ENCODE assay signal across 30 cellular contexts in the genomic region with DNA sequence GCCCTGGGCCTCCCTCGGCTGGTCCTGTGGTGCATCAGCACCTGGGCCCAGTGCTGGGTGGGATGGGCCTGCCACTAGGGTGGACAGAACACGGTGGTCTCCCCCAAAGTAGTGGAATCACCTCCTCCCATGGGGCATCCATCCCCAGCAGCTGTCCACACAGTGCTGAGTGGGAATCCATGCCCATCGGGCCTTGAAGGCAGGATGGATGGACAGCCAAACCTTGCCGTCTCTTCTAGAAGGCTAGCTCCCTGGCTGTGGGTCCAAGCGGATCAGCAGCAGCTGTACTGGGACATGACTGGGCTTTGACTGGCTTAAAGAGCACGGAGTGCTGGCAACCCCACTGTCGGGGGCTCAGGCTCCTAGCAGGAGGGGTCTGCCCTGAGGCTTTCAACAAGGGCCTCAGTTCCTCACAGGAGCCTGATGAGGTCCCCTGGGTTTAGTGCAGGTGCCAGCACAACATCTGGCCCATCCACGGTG.
"Had no signal": no experiment of that assay in that cellular context is flagged by ENCODE, and none has a peak within 500 bp of the region (broad histone marks: within the 10 kb centered on the region; RNA-seq: fewer than 3 reads in every experiment).

No MANE protein-coding gene starts in this region.

- H3K4me3 Mint-ChIP-seq: activated CD4-positive, alpha-beta memory T cell treated with anti-CD3 and anti-CD28 coated beads for 36 hours; activated T-cell treated with anti-CD3 and anti-CD28 coated beads, Interleukin-2, amount 50 U/mL, for 4 hours; activated T-helper 17 cell treated with anti-CD3 and anti-CD28 coated beads, Interleukin-2, amount 50 U/mL, for 72 hours; dendritic cell treated with granulocyte-macrophage colony-stimulating factor and Interleukin-4, amounts not matched to agents 40 ng/mL and 50 ng/mL, for 4 days; mesothelial cell of epicardium; naive B cell; nephron progenitor cell; stimulated activated memory B cell treated with anti-CD40 and anti-IgM and Interleukin-4, amounts not matched to agents 10 μg/mL and 1 μg/mL and 100 μg/mL, for 72 hours; stimulated activated naive CD8-positive, alpha-beta T cell treated with anti-CD3 and anti-CD28 coated beads, Interleukin-15, amount 100 ng/mL, for 72 hours had no signal

- H3K9me3 ChIP-seq: esophagus muscularis mucosa, heart left ventricle, left ventricle myocardium inferior, pancreas, right atrium auricular region, upper lobe of left lung, vagina had no signal

- H3K27ac ChIP-seq: esophagus muscularis mucosa, foreskin keratinocyte, heart left ventricle, left ventricle myocardium inferior, right atrium auricular region, upper lobe of left lung, vagina, WERI-Rb-1 had no signal

- H3K4me3 ChIP-seq: esophagus muscularis mucosa, heart left ventricle, left ventricle myocardium inferior, pancreas, right atrium auricular region, upper lobe of left lung, vagina had no signal

- DNase-seq: activated CD4-positive, alpha-beta memory T cell treated with anti-CD3 and anti-CD28 coated beads for 36 hours; activated CD4-positive, alpha-beta T cell treated with anti-CD3 and anti-CD28 coated beads for 48 hours; activated CD8-positive, alpha-beta memory T cell treated with anti-CD3 and anti-CD28 coated beads, Interleukin-2, amount 50 U/mL, for 4 hours; activated gamma-delta T cell treated with Interleukin-2 at 50 U/mL for 16 hours; activated naive CD4-positive, alpha-beta T cell treated with anti-CD3 and anti-CD28 coated beads, Interleukin-2, amount 50 U/mL, for 16 hours; activated T-cell treated with anti-CD3 and anti-CD28 coated beads, Interleukin-2, amount 50 U/mL, for 4 hours; amniotic stem cell; caudate nucleus; left ventricle myocardium inferior; naive B cell; nephron progenitor cell; nucleus accumbens; stimulated activated CD4-positive, alpha-beta T cell treated with anti-CD3 and anti-CD28 coated beads, Interleukin-12 subunit alpha, Interleukin-12 subunit beta, amount 100 ng/mL, for 4 hours; stimulated activated CD4-positive, alpha-beta T cell treated with anti-CD3 and anti-CD28 coated beads, Interleukin-4, amount 100 ng/mL, for 1 hour; stimulated activated naive CD8-positive, alpha-beta T cell treated with anti-CD3 and anti-CD28 coated beads, Interleukin-15, amount 100 ng/mL, for 72 hours; substantia nigra; T-helper 1 cell; upper lobe of left lung had no signal

- H3K4me1 Mint-ChIP-seq: activated T-helper 17 cell treated with anti-CD3 and anti-CD28 coated beads, Interleukin-2, amount 50 U/mL, for 72 hours had no signal

- H3K27me3 Mint-ChIP-seq: activated CD4-positive, alpha-beta memory T cell treated with anti-CD3 and anti-CD28 coated beads for 36 hours; activated T-helper 17 cell treated with anti-CD3 and anti-CD28 coated beads, Interleukin-2, amount 50 U/mL, for 72 hours; dendritic cell treated with granulocyte-macrophage colony-stimulating factor and Interleukin-4, amounts not matched to agents 40 ng/mL and 50 ng/mL, for 4 days; naive B cell; stimulated activated memory B cell treated with anti-CD40 and anti-IgM and Interleukin-4, amounts not matched to agents 10 μg/mL and 1 μg/mL and 100 μg/mL, for 72 hours; stimulated activated naive CD8-positive, alpha-beta T cell treated with anti-CD3 and anti-CD28 coated beads, Interleukin-15, amount 100 ng/mL, for 72 hours had no signal

- H3K9me3 Mint-ChIP-seq: activated CD4-positive, alpha-beta memory T cell treated with anti-CD3 and anti-CD28 coated beads for 36 hours; activated T-cell treated with anti-CD3 and anti-CD28 coated beads, Interleukin-2, amount 50 U/mL, for 4 hours; activated T-helper 17 cell treated with anti-CD3 and anti-CD28 coated beads, Interleukin-2, amount 50 U/mL, for 72 hours; dendritic cell treated with granulocyte-macrophage colony-stimulating factor and Interleukin-4, amounts not matched to agents 40 ng/mL and 50 ng/mL, for 4 days; naive B cell; nephron progenitor cell; stimulated activated memory B cell treated with anti-CD40 and anti-IgM and Interleukin-4, amounts not matched to agents 10 μg/mL and 1 μg/mL and 100 μg/mL, for 72 hours; stimulated activated naive CD8-positive, alpha-beta T cell treated with anti-CD3 and anti-CD28 coated beads, Interleukin-15, amount 100 ng/mL, for 72 hours had no signal

- H3K4me1 ChIP-seq: esophagus muscularis mucosa, foreskin keratinocyte had no signal

- ATAC-seq: activated CD4-positive, CD25-positive, alpha-beta regulatory T cell treated with anti-CD3 and anti-CD28 coated beads, Interleukin-2, amount 50 U/mL, for 24 hours; activated T-cell treated with anti-CD3 and anti-CD28 coated beads, Interleukin-2, amount 50 U/mL, for 4 hours; activated T-helper 17 cell treated with anti-CD3 and anti-CD28 coated beads, Interleukin-2, amount 50 U/mL, for 72 hours; stimulated activated memory B cell treated with anti-CD40 and anti-IgM and Interleukin-4, amounts not matched to agents 10 μg/mL and 1 μg/mL and 100 μg/mL, for 72 hours; stimulated activated naive CD8-positive, alpha-beta T cell treated with anti-CD3 and anti-CD28 coated beads, Interleukin-15, amount 100 ng/mL, for 72 hours had no signal

- H3K27me3 ChIP-seq: esophagus muscularis mucosa, foreskin keratinocyte, heart left ventricle, pancreas, right atrium auricular region, upper lobe of left lung, vagina had no signal

- H3K27ac Mint-ChIP-seq: activated CD4-positive, alpha-beta memory T cell treated with anti-CD3 and anti-CD28 coated beads for 36 hours; dendritic cell treated with granulocyte-macrophage colony-stimulating factor and Interleukin-4, amounts not matched to agents 40 ng/mL and 50 ng/mL, for 4 days; nephron progenitor cell; stimulated activated memory B cell treated with anti-CD40 and anti-IgM and Interleukin-4, amounts not matched to agents 10 μg/mL and 1 μg/mL and 100 μg/mL, for 72 hours had no signal
